8 cellular contexts compared by ENCODE assay signal in the genomic region with DNA sequence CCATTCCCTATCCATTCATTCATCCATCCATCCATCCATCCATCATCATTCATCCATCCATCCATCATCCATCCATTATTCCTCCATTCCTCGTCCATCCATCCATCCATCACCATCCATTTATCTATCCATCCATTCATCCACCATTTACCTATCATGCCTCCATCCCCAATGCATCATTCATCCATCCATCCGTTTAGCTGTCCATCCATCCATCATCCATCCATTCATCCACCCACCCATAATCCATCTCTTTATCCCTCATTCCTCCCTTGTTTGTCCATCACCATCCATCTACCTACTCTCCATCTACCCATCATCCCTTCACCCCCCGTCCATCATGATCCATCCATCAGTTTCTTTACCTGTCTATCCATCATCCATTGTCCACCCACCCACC.
"Had no signal": no experiment of that assay in that cellular context is flagged by ENCODE, and none has a peak within 500 bp of the region (broad histone marks: within the 10 kb centered on the region; RNA-seq: fewer than 3 reads in every experiment).

No MANE protein-coding gene starts in this region.

- H3K4me3 ChIP-seq: GM23338 had no signal

- H3K4me2 ChIP-seq: GM23338, KMS-11 had no signal

- FAIRE-seq: H1, H54, HTR-8/SVneo had no signal

- H3K27ac ChIP-seq: KMS-11 had no signal

- H2AFZ ChIP-seq: GM23338 had no signal

- ATAC-seq: GM23338 had no signal

- H3K9ac ChIP-seq: KMS-11 had no signal

- DNase-seq: H9, HCEC 1CT, KBM-7 had no signal
